2 cellular contexts compared by ENCODE assay signal in genomic region chr1:20476260-20477038, GRCh38.
TF ChIP-seq lines count a peak whose summit lies in the region.

No MANE protein-coding gene starts in this region.

TF ChIP-seq in A549, 52 proteins besides CTCF, POLR2A, EP300 and RAD21 (continued from another document):
- no peak for TF ChIP-seq REST (IDR thresholded peaks at IDR 0.05)
- peak; percentile 65 for TF ChIP-seq GATA3 (IDR thresholded peaks at IDR 0.05; ENCODE audit: borderline replicate concordance)
- TF ChIP-seq RCOR1 (IDR thresholded peaks at IDR 0.05; ENCODE audit: low read depth, low read length) = peak; percentile 90
- peak; percentile 100 for TF ChIP-seq KDM1A (IDR thresholded peaks at IDR 0.05; ENCODE audit: low read depth)
- TF ChIP-seq EHF (CRISPR knock-in tag; IDR thresholded peaks at IDR 0.05) = no peak
- TF ChIP-seq TP53 (CRISPR knock-in tag; IDR thresholded peaks at IDR 0.05) = no peak
- peak; percentile 99 for TF ChIP-seq CHD4 (IDR thresholded peaks at IDR 0.05; ENCODE audit: borderline replicate concordance)
- peak; percentile 46 to 52; a peak in 3 of 5 replicates for TF ChIP-seq JUN (IDR thresholded peaks at IDR 0.05)
- TF ChIP-seq MAZ (IDR thresholded peaks at IDR 0.05; ENCODE audit: borderline replicate concordance, low read depth, low read length) = no peak
- TF ChIP-seq FOSL2 (IDR thresholded peaks at IDR 0.05) = no peak
- no peak for TF ChIP-seq FOSL2 (CRISPR knock-in tag; IDR thresholded peaks at IDR 0.05)
- no peak for TF ChIP-seq ESRRA (IDR thresholded peaks at IDR 0.05; ENCODE audit: borderline replicate concordance, low read length)
- no peak for TF ChIP-seq HES2 (IDR thresholded peaks at IDR 0.05)
- TF ChIP-seq HDAC2 (IDR thresholded peaks at IDR 0.05) = peak; percentile 100
- no peak for TF ChIP-seq CBX2 (IDR thresholded peaks at IDR 0.05; ENCODE audit: borderline replicate concordance, low read depth)
- TF ChIP-seq RNF2 (IDR thresholded peaks at IDR 0.05; ENCODE audit: borderline replicate concordance, low read depth) = no peak
- no peak for TF ChIP-seq RFX5 (IDR thresholded peaks at IDR 0.05)
- TF ChIP-seq BCL3 (IDR thresholded peaks at IDR 0.05) = no peak
- no peak for TF ChIP-seq ATOH8 (CRISPR knock-in tag; IDR thresholded peaks at IDR 0.05; ENCODE audit: low read depth)
- TF ChIP-seq EHMT2 (IDR thresholded peaks at IDR 0.05; ENCODE audit: low read depth) = no peak
- no peak for TF ChIP-seq NFE2L2 (conservative IDR thresholded peaks at IDR 0.05; ENCODE audit: low read length)
- no peak for TF ChIP-seq JUNB (IDR thresholded peaks at IDR 0.05)
- no peak for TF ChIP-seq NR3C1 (IDR thresholded peaks at IDR 0.05)
- 0 out of 2 replicates have a peak, but pooled peaks have one; percentile 1 for TF ChIP-seq MAX (IDR thresholded peaks at IDR 0.05)

TF ChIP-seq in liver, 16 proteins besides CTCF, POLR2A, EP300 and RAD21 (continued from another document):
- TF ChIP-seq REST (IDR thresholded peaks at IDR 0.05) = peak; percentile 27
- TF ChIP-seq RXRA (IDR thresholded peaks at IDR 0.05) = peak; percentile 77 to 81
- peak; percentile 68 for TF ChIP-seq HNF4G (IDR thresholded peaks at IDR 0.05)
- peak; percentile 80 to 82 for TF ChIP-seq HNF4A (conservative IDR thresholded peaks at IDR 0.05)
- TF ChIP-seq TAF1 (conservative IDR thresholded peaks at IDR 0.05) = no peak
- peak in 1 of 2 donors; percentile 41 for TF ChIP-seq JUND (IDR thresholded peaks at IDR 0.05)
- peak in 1 of 2 donors; percentile 31 for TF ChIP-seq EGR1 (IDR thresholded peaks at IDR 0.05; ENCODE audit: low read depth in 2 of 2)
